Comparison of ENCODE assay signal across 18 cellular contexts in genomic region chr2:163713534-163714311, GRCh38. TPM values are rescaled to one million over a fixed set of nuclear protein-coding genes. Genes with fewer than 3 reads are reported as not detected.
DNase-seq lines count a peak whose midpoint lies in the region; ATAC-seq and TF ChIP-seq lines count a peak whose summit lies in the region.
"Had no signal": no experiment of that assay in that cellular context is flagged by ENCODE, and none has a peak within 500 bp of the region (broad histone marks: within the 10 kb centered on the region; RNA-seq: fewer than 3 reads in every experiment).

No MANE protein-coding gene starts in this region.

- H3K27me3 Mint-ChIP-seq in neural progenitor cell (ENCODE audit: insufficient read depth, low read depth) = no peaks in the 10 kb centered on the region
- H3K27me3 Mint-ChIP-seq: dendritic cell treated with granulocyte-macrophage colony-stimulating factor and Interleukin-4, amounts not matched to agents 40 ng/mL and 50 ng/mL, for 4 days had no signal

- peak overlapping the region; percentile 5 for H2AFZ ChIP-seq in neural progenitor cell (replicated peaks)

- TF ChIP-seq POLR2A in adrenal gland (IDR thresholded peaks at IDR 0.05) = no peak

- peaks cover 75% of the 10 kb centered on the region for H3K4me1 Mint-ChIP-seq in neural progenitor cell
- H3K4me1 Mint-ChIP-seq: natural killer cell had no signal

- H3K27me3 ChIP-seq in BE2C = no peaks in the 10 kb centered on the region
- no peaks in the 10 kb centered on the region for H3K27me3 ChIP-seq in dorsolateral prefrontal cortex
- H3K27me3 ChIP-seq in neural progenitor cell = no peaks in the 10 kb centered on the region
- no peaks in the 10 kb centered on the region for H3K27me3 ChIP-seq in adrenal gland
- H3K27me3 ChIP-seq: gastroesophageal sphincter, right lobe of liver had no signal

- peaks cover 12% of the 10 kb centered on the region for H4K20me1 ChIP-seq in neural progenitor cell (ENCODE audit: low read depth)

- peak overlapping the region; percentile 64 for H3K27ac Mint-ChIP-seq in neural progenitor cell
- H3K27ac Mint-ChIP-seq: dendritic cell treated with granulocyte-macrophage colony-stimulating factor and Interleukin-4, amounts not matched to agents 40 ng/mL and 50 ng/mL, for 4 days; natural killer cell had no signal

- H3K9ac ChIP-seq in neural progenitor cell = no peak overlapping the region

- peak overlapping the region; percentile 35 for H3K4me3 ChIP-seq in BE2C (ENCODE audit: low read depth, low read length)
- peak overlapping the region in 52 of 59 donors; percentile 0 to 59 (median 32) for H3K4me3 ChIP-seq in dorsolateral prefrontal cortex
- H3K4me3 ChIP-seq in neural progenitor cell = peak overlapping the region; percentile 18
- H3K4me3 ChIP-seq in adrenal gland = no peak overlapping the region
- H3K4me3 ChIP-seq: gastroesophageal sphincter, right lobe of liver had no signal

- no peaks in the 10 kb centered on the region for H3K4me1 ChIP-seq in BE2C
- peaks cover 89% of the 10 kb centered on the region for H3K4me1 ChIP-seq in neural progenitor cell
- peaks cover 11 to 31% of the 10 kb centered on the region in 2 donors for H3K4me1 ChIP-seq in adrenal gland (replicated peaks in 1 of 2)

- H3K27ac ChIP-seq in dorsolateral prefrontal cortex (peak overlapping the region; percentile 1 to 92 (median 79)), neural progenitor cell (peak overlapping the region; percentile 84), adrenal gland (no peak overlapping the region)
- H3K27ac ChIP-seq: gastroesophageal sphincter, right lobe of liver had no signal

- WGBS in adrenal gland, 4 donors = 67 to 79% (median 72%) methylated on average over 7 of the region's 7 CpGs

- peak overlapping the region; percentile 62 for H3K4me3 Mint-ChIP-seq in neural progenitor cell
- H3K4me3 Mint-ChIP-seq: dendritic cell treated with granulocyte-macrophage colony-stimulating factor and Interleukin-4, amounts not matched to agents 40 ng/mL and 50 ng/mL, for 4 days; natural killer cell had no signal

- peak; percentile 28 for DNase-seq in BE2C
- peak; percentile 68 for DNase-seq in NCI-H69 (lab: John Stamatoyannopoulos, UW)
- peak in 7 of 10 donors; percentile 39 to 65 (median 56) for DNase-seq in dorsolateral prefrontal cortex
- DNase-seq in neural progenitor cell (ENCODE audit: low spot score) = peak; percentile 79
- DNase-seq in adrenal gland = no peak
- no peak for DNase-seq in activated CD8-positive, alpha-beta memory T cell treated with anti-CD3 and anti-CD28 coated beads, Interleukin-2, amount 50 U/mL, for 4 hours
- DNase-seq in NCI-H1694 (lab: John Stamatoyannopoulos, UW) = no peak
- DNase-seq: activated CD4-positive, alpha-beta T cell treated with anti-CD3 and anti-CD28 coated beads for 1 hour; activated gamma-delta T cell; erythroblast; mammary epithelial cell; natural killer cell; NCI-H1417 treated with DMSO at 0.1 percent for 48 hours; right lobe of liver; T-helper 9 cell had no signal

- no peak for ATAC-seq in HG03521 (IDR thresholded peaks at IDR 0.05; ENCODE audit: unreplicated experiment)
- ATAC-seq: gastroesophageal sphincter, natural killer cell, right lobe of liver had no signal

- TF ChIP-seq CTCF in BE2C (IDR thresholded peaks at IDR 0.05; ENCODE audit: low read depth, low read length) (no peak), dorsolateral prefrontal cortex (IDR thresholded peaks at IDR 0.05 in 54 of 56, conservative IDR thresholded peaks at IDR 0.05 in 2 of 56; ENCODE audit: low read depth in 1 of 56, partially characterized antibody in 56 of 56) (no peak), neural progenitor cell (IDR thresholded peaks at IDR 0.05) (no peak), adrenal gland (IDR thresholded peaks at IDR 0.05) (no peak)

- intact Hi-C loops in dorsolateral prefrontal cortex (cut with DNase I) (loop anchor here in 1 of 2 donors (10.0 kb wide), 1 partner anchor 301 kb away; no protein-coding TSS in a partner anchor), adrenal gland (cut with DNase I) (no loop called here)

- no peaks in the 10 kb centered on the region for H3K9me3 Mint-ChIP-seq in neural progenitor cell
- H3K9me3 Mint-ChIP-seq: dendritic cell treated with granulocyte-macrophage colony-stimulating factor and Interleukin-4, amounts not matched to agents 40 ng/mL and 50 ng/mL, for 4 days had no signal

- H3F3A ChIP-seq in neural progenitor cell (ENCODE audit: low read depth) = peaks cover 22% of the 10 kb centered on the region

- H3K36me3 Mint-ChIP-seq in neural progenitor cell = peaks cover under 1% of the 10 kb centered on the region
- H3K36me3 Mint-ChIP-seq: natural killer cell had no signal

- peak overlapping the region; percentile 63 for H3K4me2 ChIP-seq in neural progenitor cell

- H3K36me3 ChIP-seq in BE2C = no peaks in the 10 kb centered on the region
- no peaks in the 10 kb centered on the region for H3K36me3 ChIP-seq in neural progenitor cell
- no peaks in the 10 kb centered on the region for H3K36me3 ChIP-seq in adrenal gland (replicated peaks in 1 of 2)
- H3K36me3 ChIP-seq: gastroesophageal sphincter, right lobe of liver had no signal

- H3K9me3 ChIP-seq in BE2C (no peaks in the 10 kb centered on the region), neural progenitor cell (ENCODE audit: low read depth) (no peaks in the 10 kb centered on the region), adrenal gland (replicated peaks in 1 of 3) (no peaks in the 10 kb centered on the region)
- H3K9me3 ChIP-seq: gastroesophageal sphincter, right lobe of liver had no signal

- H3K79me2 ChIP-seq in neural progenitor cell (ENCODE audit: low read depth) = peaks cover 100% of the 10 kb centered on the region

RNA-seq across cellular contexts. Expression of gene FIGN, which starts 22.1 kb away (rescaled TPM):
- polyA plus RNA-seq in BE2C (2012; ENCODE audit: insufficient read depth, insufficient read length, low read depth) = 0.15 TPM
- total RNA-seq in dorsolateral prefrontal cortex (10 to 100 TPM in 119 of 120 experiments, 1 to 10 TPM in 1; 8.8 to 29.6 (median 19.1) TPM), neural progenitor cell (ENCODE audit: low replicate concordance) (27.7 and 41.1 TPM in 2 replicates), adrenal gland (10 to 100 TPM in 2 of 8 donors, 1 to 10 TPM in 6; 1.1 to 10.8 (median 6.7) TPM)
- 1 to 10 TPM; 1.7 to 5.4 (median 4.1) TPM for polyA plus RNA-seq in adrenal gland
- total RNA-seq: natural killer cell had no signal

Comparison
In these comparisons a context has a peak if more than half of its experiments do, and no peak if none do; other contexts are left out.
1. DNase-seq: peak in BE2C (single experiment), NCI-H69 (single experiment), dorsolateral prefrontal cortex (7 of 10) and neural progenitor cell (single experiment); none in adrenal gland (0 of 7), activated CD8-positive, alpha-beta memory T cell treated with anti-CD3 and anti-CD28 coated beads, Interleukin-2, amount 50 U/mL, for 4 hours (single experiment) and NCI-H1694 (single experiment).
2. H3K4me3 ChIP-seq: peak in BE2C (single experiment), dorsolateral prefrontal cortex (52 of 59) and neural progenitor cell (single experiment); none in adrenal gland (0 of 4).
3. H3K27ac ChIP-seq: peak in dorsolateral prefrontal cortex (59 of 59) and neural progenitor cell (single experiment); none in adrenal gland (0 of 5).